Comparison of ENCODE assay signal across 1 cellular context in genomic region chr17:15893333-15894024, GRCh38.
TF ChIP-seq lines count a peak whose summit lies in the region.

No MANE protein-coding gene starts in this region.

TF ChIP-seq in HepG2, 621 proteins besides CTCF, POLR2A, EP300 and RAD21:
- TF ChIP-seq CSRNP1 (CRISPR knock-in tag; IDR thresholded peaks at IDR 0.05) (no peak), NR2F1 (CRISPR knock-in tag; IDR thresholded peaks at IDR 0.05) (0 out of 4 replicates have a peak, but pooled peaks of 1 of the 2 experiments have one; percentile 22), ZNF841 (CRISPR knock-in tag; IDR thresholded peaks at IDR 0.05; ENCODE audit: borderline replicate concordance) (no peak), EHMT2 (IDR thresholded peaks at IDR 0.05; ENCODE audit: borderline replicate concordance, low read depth, low read length) (peak; percentile 66; the same call in 1 of the 2 replicates), CERS6 (CRISPR knock-in tag; IDR thresholded peaks at IDR 0.05) (no peak), HMGA1 (CRISPR knock-in tag; conservative IDR thresholded peaks at IDR 0.05) (no peak), SOX6 (IDR thresholded peaks at IDR 0.05) (no peak), SOX6 (CRISPR knock-in tag; IDR thresholded peaks at IDR 0.05) (no peak), SAFB2 (CRISPR knock-in tag; IDR thresholded peaks at IDR 0.05; ENCODE audit: borderline replicate concordance, low read depth) (no peak), ZNF788 (CRISPR knock-in tag; IDR thresholded peaks at IDR 0.05; ENCODE audit: borderline replicate concordance) (no peak), ZNF280B (CRISPR knock-in tag; IDR thresholded peaks at IDR 0.05; ENCODE audit: borderline replicate concordance) (no peak), ZNF776 (CRISPR knock-in tag; IDR thresholded peaks at IDR 0.05) (no peak), ZNF33B (CRISPR knock-in tag; IDR thresholded peaks at IDR 0.05) (no peak), ARNT (IDR thresholded peaks at IDR 0.05) (no peak), GRHL1 (CRISPR knock-in tag; conservative IDR thresholded peaks at IDR 0.05) (no peak), KDM5A (IDR thresholded peaks at IDR 0.05; ENCODE audit: borderline replicate concordance, low read length) (no peak), RBFOX2 (IDR thresholded peaks at IDR 0.05; ENCODE audit: low read depth, low read length) (no peak), ZNF7 (CRISPR knock-in tag; IDR thresholded peaks at IDR 0.05) (peak; percentile 59; the same call in 1 of the 2 replicates), ATRX (CRISPR knock-in tag; IDR thresholded peaks at IDR 0.05; ENCODE audit: borderline replicate concordance) (no peak), ZNF280D (CRISPR knock-in tag; IDR thresholded peaks at IDR 0.05) (no peak), ELF4 (CRISPR knock-in tag; IDR thresholded peaks at IDR 0.05; ENCODE audit: borderline replicate concordance) (no peak), PHF20 (CRISPR knock-in tag; IDR thresholded peaks at IDR 0.05) (no peak), ZFP90 (CRISPR knock-in tag; IDR thresholded peaks at IDR 0.05; ENCODE audit: borderline replicate concordance) (no peak), ZFY (CRISPR knock-in tag; IDR thresholded peaks at IDR 0.05) (no peak), TBX2 (CRISPR knock-in tag; IDR thresholded peaks at IDR 0.05; ENCODE audit: borderline replicate concordance) (no peak), REL (CRISPR knock-in tag; conservative IDR thresholded peaks at IDR 0.05) (no peak), ZNF556 (CRISPR knock-in tag; IDR thresholded peaks at IDR 0.05; ENCODE audit: borderline replicate concordance) (no peak)
